In the genomic region with DNA sequence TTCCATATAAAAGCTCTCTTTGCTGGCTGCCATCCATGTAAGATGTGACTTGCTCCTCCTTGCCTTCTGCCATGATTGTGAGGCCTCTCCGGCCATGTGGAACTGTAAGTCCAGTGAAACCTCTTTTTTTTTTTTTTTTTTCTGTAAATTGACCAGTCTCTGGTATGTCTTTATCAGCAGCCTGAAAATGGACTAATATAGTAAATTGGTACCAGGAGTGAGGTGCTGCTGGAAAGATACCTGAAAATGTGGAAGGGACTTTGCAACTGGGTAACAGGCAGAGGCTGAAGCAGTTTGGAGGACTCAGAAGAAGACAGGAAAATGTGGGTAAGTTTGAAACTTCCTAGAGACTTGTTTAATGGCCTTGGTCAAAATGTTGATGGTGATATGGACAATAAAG, we compare ENCODE assay signal across 8 cellular contexts.
"Had no signal": no experiment of that assay in that cellular context is flagged by ENCODE, and none has a peak within 500 bp of the region (broad histone marks: within the 10 kb centered on the region; RNA-seq: fewer than 3 reads in every experiment).

No MANE protein-coding gene starts in this region.

- H3K4me1 Mint-ChIP-seq: IgD-negative memory B cell had no signal

- ATAC-seq: HepG2 had no signal

- DNase-seq: IMR-90, KBM-7, KG1 had no signal

- H3K27ac Mint-ChIP-seq: IgD-negative memory B cell had no signal

- FAIRE-seq: HepG2, HTR-8/SVneo had no signal

- H3K4me2 ChIP-seq: KMS-11 had no signal

- H3K27ac ChIP-seq: HL-60, KMS-11 had no signal

- H3K27me3 Mint-ChIP-seq: IgD-negative memory B cell had no signal

- H3K9ac ChIP-seq: KMS-11 had no signal
